ENCODE assay signal across 15 cellular contexts in the genomic region with DNA sequence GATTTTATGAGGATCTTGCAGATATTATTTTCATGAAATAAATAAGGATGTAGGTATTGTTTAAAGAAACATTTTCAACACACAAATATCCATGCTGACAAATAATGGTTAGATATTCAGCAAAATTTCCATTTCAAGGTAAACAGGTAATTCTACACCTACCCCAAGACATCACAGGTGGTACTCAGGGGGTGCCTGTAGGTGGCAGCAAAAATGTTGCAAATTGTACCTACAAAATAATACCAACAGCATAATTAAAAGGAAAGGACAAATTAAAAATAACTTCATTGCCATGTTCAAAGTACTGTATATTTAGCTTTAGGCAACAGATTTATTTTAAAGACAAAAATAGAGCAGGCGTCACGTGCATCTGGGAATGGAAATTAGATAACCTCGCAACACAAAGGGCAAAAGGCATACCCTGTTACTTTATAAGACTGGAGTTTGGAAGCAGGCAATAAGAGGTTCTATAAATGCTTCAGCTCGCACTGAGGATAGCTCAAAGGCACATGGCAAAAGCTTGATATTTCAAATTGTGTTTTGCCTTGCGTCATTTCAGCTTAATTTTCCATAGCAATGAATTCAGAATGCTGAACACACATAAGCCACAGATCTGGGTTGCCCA.
DNase-seq lines count a peak whose midpoint lies in the region; ATAC-seq and TF ChIP-seq lines count a peak whose summit lies in the region.
"Had no signal": no experiment of that assay in that cellular context is flagged by ENCODE, and none has a peak within 500 bp of the region (broad histone marks: within the 10 kb centered on the region; RNA-seq: fewer than 3 reads in every experiment).

No MANE protein-coding gene starts in this region.

- H3K36me3 ChIP-seq in A673 (ENCODE audit: insufficient read depth, low read length, poor library complexity, severe bottlenecking) (no peaks in the 10 kb centered on the region), PC-9 (ENCODE audit: low read depth) (no peaks in the 10 kb centered on the region), hepatocyte (replicated peaks; ENCODE audit: insufficient read depth, low read depth) (no peaks in the 10 kb centered on the region)

- CTCF ChIA-PET in A673 (lab: Charles Lee) (no interaction called here), PC-9 (lab: Charles Lee) (no interaction called here)

- H3K9me3 Mint-ChIP-seq in effector memory CD8-positive, alpha-beta T cell, result peaks cover 12 to 13% of the 10 kb centered on the region in 2 donors

- H4K20me1 ChIP-seq in PC-9 (ENCODE audit: insufficient read depth) (no peaks in the 10 kb centered on the region), hepatocyte (ENCODE audit: insufficient read depth, poor library complexity, severe bottlenecking) (no peaks in the 10 kb centered on the region)

- H3K27ac ChIP-seq in A673 (ENCODE audit: low read depth, low read length, poor library complexity, severe bottlenecking) (no peak overlapping the region), PC-9 (no peak overlapping the region), hepatocyte (no peak overlapping the region)

- H3K4me3 ChIP-seq in A673 (ENCODE audit: low read depth, low read length, poor library complexity, severe bottlenecking) (no peak overlapping the region), GM12864 (ENCODE audit: low read depth, low read length) (no peak overlapping the region), PC-9 (no peak overlapping the region), hepatocyte (no peak overlapping the region)

- no peak overlapping the region for H3K27ac Mint-ChIP-seq in effector memory CD8-positive, alpha-beta T cell
- H3K27ac Mint-ChIP-seq: activated CD8-positive, alpha-beta memory T cell treated with anti-CD3 and anti-CD28 coated beads, Interleukin-2, amount 10 ng/mL, durations not matched to agents 7 days and 5 days; CD8-positive, alpha-beta memory T cell; stimulated activated naive CD8-positive, alpha-beta T cell treated with anti-CD3 and anti-CD28 coated beads, Interleukin-15, amount 100 ng/mL, for 72 hours had no signal

- H3K4me3 Mint-ChIP-seq in effector memory CD8-positive, alpha-beta T cell, result no peak overlapping the region
- H3K4me3 Mint-ChIP-seq: activated CD8-positive, alpha-beta memory T cell treated with anti-CD3 and anti-CD28 coated beads, Interleukin-2, amount 10 ng/mL, durations not matched to agents 7 days and 5 days; CD8-positive, alpha-beta memory T cell; stimulated activated naive CD8-positive, alpha-beta T cell treated with anti-CD3 and anti-CD28 coated beads, Interleukin-15, amount 100 ng/mL, for 72 hours had no signal

- H3K4me2 ChIP-seq in PC-9, result no peak overlapping the region
- no peak overlapping the region for H3K4me2 ChIP-seq in hepatocyte

- 73% methylated on average over 5 of the region's 5 CpGs for WGBS in hepatocyte (ENCODE audit: low lambda C conversion rate, missing lambda C conversion rate)

- H2AFZ ChIP-seq in PC-9 (no peak overlapping the region), hepatocyte (no peak overlapping the region)

- no peaks in the 10 kb centered on the region for H3K27me3 Mint-ChIP-seq in effector memory CD8-positive, alpha-beta T cell
- H3K27me3 Mint-ChIP-seq: activated CD8-positive, alpha-beta memory T cell treated with anti-CD3 and anti-CD28 coated beads, Interleukin-2, amount 10 ng/mL, durations not matched to agents 7 days and 5 days; CD8-positive, alpha-beta memory T cell; stimulated activated naive CD8-positive, alpha-beta T cell treated with anti-CD3 and anti-CD28 coated beads, Interleukin-15, amount 100 ng/mL, for 72 hours had no signal

- H3K9me2 ChIP-seq in PC-9 (ENCODE audit: insufficient read depth) (no peaks in the 10 kb centered on the region), hepatocyte (replicated peaks; ENCODE audit: insufficient read depth) (no peaks in the 10 kb centered on the region)

- H3K27me3 ChIP-seq in A673 (replicated peaks; ENCODE audit: insufficient read depth, low read depth, low read length, poor library complexity) (no peaks in the 10 kb centered on the region), PC-9 (ENCODE audit: insufficient read depth, low read depth) (no peaks in the 10 kb centered on the region), hepatocyte (no peaks in the 10 kb centered on the region)

- H3K79me2 ChIP-seq in PC-9 (ENCODE audit: low read depth), result no peaks in the 10 kb centered on the region
- no peaks in the 10 kb centered on the region for H3K79me2 ChIP-seq in hepatocyte

- H3K4me1 Mint-ChIP-seq in effector memory CD8-positive, alpha-beta T cell (ENCODE audit: low read depth in 2 of 2), result no peaks in the 10 kb centered on the region
- H3K4me1 Mint-ChIP-seq: activated CD8-positive, alpha-beta memory T cell treated with anti-CD3 and anti-CD28 coated beads, Interleukin-2, amount 10 ng/mL, durations not matched to agents 7 days and 5 days; CD8-positive, alpha-beta memory T cell; stimulated activated naive CD8-positive, alpha-beta T cell treated with anti-CD3 and anti-CD28 coated beads, Interleukin-15, amount 100 ng/mL, for 72 hours had no signal

- no peaks in the 10 kb centered on the region for H3K4me1 ChIP-seq in A673 (ENCODE audit: insufficient read depth, low read length, poor library complexity, severe bottlenecking)
- H3K4me1 ChIP-seq in PC-9 (replicated peaks; ENCODE audit: insufficient read depth), result no peaks in the 10 kb centered on the region
- no peaks in the 10 kb centered on the region for H3K4me1 ChIP-seq in hepatocyte (ENCODE audit: insufficient read depth)

- H3K9me3 ChIP-seq in A673 (ENCODE audit: low read depth, low read length, poor library complexity, severe bottlenecking) (no peaks in the 10 kb centered on the region), PC-9 (ENCODE audit: insufficient read depth, low read depth) (no peaks in the 10 kb centered on the region), hepatocyte (ENCODE audit: low read depth) (no peaks in the 10 kb centered on the region)

- DNase-seq in A673 (ENCODE audit: low spot score) (no peak), GM12864 (ENCODE audit: low read depth) (no peak), PC-9 (no peak), hepatocyte (ENCODE audit: low spot score) (no peak), islet precursor cell (no peak)
- DNase-seq in effector memory CD8-positive, alpha-beta T cell, result no peak
- DNase-seq: activated CD8-positive, alpha-beta memory T cell treated with anti-CD3 and anti-CD28 coated beads, Interleukin-2, amount 10 ng/mL, durations not matched to agents 7 days and 5 days; CD8-positive, alpha-beta memory T cell; NCI-H774; nucleus accumbens; stimulated activated CD4-positive, alpha-beta T cell treated with anti-CD3 and anti-CD28 coated beads, Interleukin-2, amount 100 ng/mL, for 24 hours; stimulated activated naive CD8-positive, alpha-beta T cell treated with anti-CD3 and anti-CD28 coated beads, Interleukin-15, amount 100 ng/mL, for 72 hours; T1000 had no signal

- intact Hi-C loops in A673 (cut with micrococcal nuclease; ENCODE audit: unreplicated experiment), result no loop called here
- intact Hi-C loops in PC-9 (cut with micrococcal nuclease; ENCODE audit: unreplicated experiment), result no loop called here

- POLR2A ChIA-PET in A673 (lab: Charles Lee; ENCODE audit: low non-redundant PET) (no interaction called here), PC-9 (lab: Charles Lee; ENCODE audit: unreplicated experiment) (no interaction called here)

- H3K36me3 Mint-ChIP-seq in effector memory CD8-positive, alpha-beta T cell (ENCODE audit: insufficient read depth), result no peaks in the 10 kb centered on the region
- H3K36me3 Mint-ChIP-seq: activated CD8-positive, alpha-beta memory T cell treated with anti-CD3 and anti-CD28 coated beads, Interleukin-2, amount 10 ng/mL, durations not matched to agents 7 days and 5 days; CD8-positive, alpha-beta memory T cell had no signal

- TF ChIP-seq CTCF in A673 (conservative IDR thresholded peaks at IDR 0.05; ENCODE audit: low read depth, low read length) (peak; percentile 37; the same call in 1 of the 2 replicates), GM12864 (IDR thresholded peaks at IDR 0.05; ENCODE audit: low read depth, low read length, missing control alignments) (peak; percentile 25), PC-9 (conservative IDR thresholded peaks at IDR 0.05) (peak; percentile 65), hepatocyte (IDR thresholded peaks at IDR 0.05; ENCODE audit: poor library complexity) (peak; percentile 35)

- H3F3A ChIP-seq in PC-9 (ENCODE audit: insufficient read depth, low read depth), result no peaks in the 10 kb centered on the region

- no peak for ATAC-seq in effector memory CD8-positive, alpha-beta T cell (replicated peaks)
- ATAC-seq in GM19395 (IDR thresholded peaks at IDR 0.05; ENCODE audit: unreplicated experiment) (no peak), HG02588 (IDR thresholded peaks at IDR 0.05; ENCODE audit: unreplicated experiment) (no peak)
- ATAC-seq: activated CD8-positive, alpha-beta memory T cell treated with anti-CD3 and anti-CD28 coated beads, Interleukin-2, amount 10 ng/mL, durations not matched to agents 7 days and 5 days; stimulated activated naive CD8-positive, alpha-beta T cell treated with anti-CD3 and anti-CD28 coated beads, Interleukin-15, amount 100 ng/mL, for 72 hours had no signal

- BruUV-seq in A673 (replicated peaks; lab: Mats Ljungman, UMichigan) (no TSS peak), PC-9 (replicated peaks; lab: Mats Ljungman, UMichigan) (no TSS peak)
